1 cellular context compared by ENCODE assay signal in the genomic region with DNA sequence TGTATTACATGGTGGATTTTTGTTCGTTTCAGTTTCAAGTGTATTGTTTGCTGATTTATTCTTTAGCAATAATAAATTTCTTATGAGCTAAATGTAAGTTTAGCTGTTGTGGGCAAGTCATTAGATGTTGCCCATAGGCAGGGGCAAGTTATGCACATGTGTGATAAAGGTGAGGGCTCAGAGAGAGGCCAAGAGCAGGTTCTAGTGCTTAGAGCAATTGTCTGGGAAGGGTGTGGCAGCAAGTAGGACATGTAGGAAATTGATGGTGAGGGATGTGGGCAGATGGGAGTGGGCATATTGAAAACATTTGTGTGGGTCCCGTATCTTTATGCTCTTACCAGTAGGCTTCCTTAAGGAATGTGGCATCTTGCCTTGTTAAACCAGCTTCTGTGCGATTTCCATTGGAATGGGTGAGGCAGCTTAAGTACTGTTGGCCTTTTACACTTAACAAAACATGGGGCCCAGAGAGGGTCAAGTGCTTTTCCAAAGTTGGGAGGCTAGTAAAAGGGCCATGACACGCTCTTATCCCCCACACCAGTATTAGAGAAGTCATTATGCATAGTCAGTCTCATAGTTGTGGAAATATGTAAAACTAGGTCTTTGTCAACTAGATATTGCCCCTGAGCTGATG.
TF ChIP-seq lines count a peak whose summit lies in the region.

No MANE protein-coding gene starts in this region.

TF ChIP-seq in WTC11, 78 proteins besides CTCF, POLR2A, EP300 and RAD21 (continued from another document):
- TF ChIP-seq NFATC4 (CRISPR knock-in tag; IDR thresholded peaks at IDR 0.05) (no peak), HMGA2 (CRISPR knock-in tag; IDR thresholded peaks at IDR 0.05) (no peak), ELF4 (CRISPR knock-in tag; IDR thresholded peaks at IDR 0.05; ENCODE audit: low read depth) (no peak), IRF2 (CRISPR knock-in tag; IDR thresholded peaks at IDR 0.05; ENCODE audit: borderline replicate concordance, low read depth) (no peak), OVOL2 (CRISPR knock-in tag; IDR thresholded peaks at IDR 0.05; ENCODE audit: borderline replicate concordance) (no peak), FOXK1 (CRISPR knock-in tag; IDR thresholded peaks at IDR 0.05) (no peak), SMAD3 (CRISPR knock-in tag; IDR thresholded peaks at IDR 0.05; ENCODE audit: borderline replicate concordance) (no peak), NR1H2 (CRISPR knock-in tag; IDR thresholded peaks at IDR 0.05) (no peak)
- TF ChIP-seq, protein P1, sequence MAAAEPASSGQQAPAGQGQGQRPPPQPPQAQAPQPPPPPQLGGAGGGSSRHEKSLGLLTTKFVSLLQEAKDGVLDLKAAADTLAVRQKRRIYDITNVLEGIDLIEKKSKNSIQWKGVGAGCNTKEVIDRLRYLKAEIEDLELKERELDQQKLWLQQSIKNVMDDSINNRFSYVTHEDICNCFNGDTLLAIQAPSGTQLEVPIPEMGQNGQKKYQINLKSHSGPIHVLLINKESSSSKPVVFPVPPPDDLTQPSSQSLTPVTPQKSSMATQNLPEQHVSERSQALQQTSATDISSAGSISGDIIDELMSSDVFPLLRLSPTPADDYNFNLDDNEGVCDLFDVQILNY (CRISPR knock-in tag; IDR thresholded peaks at IDR 0.05) = no peak
- TF ChIP-seq, protein P2, sequence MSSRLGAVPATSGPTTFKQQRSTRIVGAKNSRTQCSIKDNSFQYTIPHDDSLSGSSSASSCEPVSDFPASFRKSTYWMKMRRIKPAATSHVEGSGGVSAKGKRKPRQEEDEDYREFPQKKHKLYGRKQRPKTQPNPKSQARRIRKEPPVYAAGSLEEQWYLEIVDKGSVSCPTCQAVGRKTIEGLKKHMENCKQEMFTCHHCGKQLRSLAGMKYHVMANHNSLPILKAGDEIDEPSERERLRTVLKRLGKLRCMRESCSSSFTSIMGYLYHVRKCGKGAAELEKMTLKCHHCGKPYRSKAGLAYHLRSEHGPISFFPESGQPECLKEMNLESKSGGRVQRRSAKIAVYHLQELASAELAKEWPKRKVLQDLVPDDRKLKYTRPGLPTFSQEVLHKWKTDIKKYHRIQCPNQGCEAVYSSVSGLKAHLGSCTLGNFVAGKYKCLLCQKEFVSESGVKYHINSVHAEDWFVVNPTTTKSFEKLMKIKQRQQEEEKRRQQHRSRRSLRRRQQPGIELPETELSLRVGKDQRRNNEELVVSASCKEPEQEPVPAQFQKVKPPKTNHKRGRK (CRISPR knock-in tag; IDR thresholded peaks at IDR 0.05; ENCODE audit: borderline replicate concordance) = no peak
- TF ChIP-seq, protein P3, sequence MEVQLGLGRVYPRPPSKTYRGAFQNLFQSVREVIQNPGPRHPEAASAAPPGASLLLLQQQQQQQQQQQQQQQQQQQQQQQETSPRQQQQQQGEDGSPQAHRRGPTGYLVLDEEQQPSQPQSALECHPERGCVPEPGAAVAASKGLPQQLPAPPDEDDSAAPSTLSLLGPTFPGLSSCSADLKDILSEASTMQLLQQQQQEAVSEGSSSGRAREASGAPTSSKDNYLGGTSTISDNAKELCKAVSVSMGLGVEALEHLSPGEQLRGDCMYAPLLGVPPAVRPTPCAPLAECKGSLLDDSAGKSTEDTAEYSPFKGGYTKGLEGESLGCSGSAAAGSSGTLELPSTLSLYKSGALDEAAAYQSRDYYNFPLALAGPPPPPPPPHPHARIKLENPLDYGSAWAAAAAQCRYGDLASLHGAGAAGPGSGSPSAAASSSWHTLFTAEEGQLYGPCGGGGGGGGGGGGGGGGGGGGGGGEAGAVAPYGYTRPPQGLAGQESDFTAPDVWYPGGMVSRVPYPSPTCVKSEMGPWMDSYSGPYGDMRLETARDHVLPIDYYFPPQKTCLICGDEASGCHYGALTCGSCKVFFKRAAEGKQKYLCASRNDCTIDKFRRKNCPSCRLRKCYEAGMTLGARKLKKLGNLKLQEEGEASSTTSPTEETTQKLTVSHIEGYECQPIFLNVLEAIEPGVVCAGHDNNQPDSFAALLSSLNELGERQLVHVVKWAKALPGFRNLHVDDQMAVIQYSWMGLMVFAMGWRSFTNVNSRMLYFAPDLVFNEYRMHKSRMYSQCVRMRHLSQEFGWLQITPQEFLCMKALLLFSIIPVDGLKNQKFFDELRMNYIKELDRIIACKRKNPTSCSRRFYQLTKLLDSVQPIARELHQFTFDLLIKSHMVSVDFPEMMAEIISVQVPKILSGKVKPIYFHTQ (CRISPR knock-in tag; IDR thresholded peaks at IDR 0.05) = no peak
- TF ChIP-seq, protein P4, sequence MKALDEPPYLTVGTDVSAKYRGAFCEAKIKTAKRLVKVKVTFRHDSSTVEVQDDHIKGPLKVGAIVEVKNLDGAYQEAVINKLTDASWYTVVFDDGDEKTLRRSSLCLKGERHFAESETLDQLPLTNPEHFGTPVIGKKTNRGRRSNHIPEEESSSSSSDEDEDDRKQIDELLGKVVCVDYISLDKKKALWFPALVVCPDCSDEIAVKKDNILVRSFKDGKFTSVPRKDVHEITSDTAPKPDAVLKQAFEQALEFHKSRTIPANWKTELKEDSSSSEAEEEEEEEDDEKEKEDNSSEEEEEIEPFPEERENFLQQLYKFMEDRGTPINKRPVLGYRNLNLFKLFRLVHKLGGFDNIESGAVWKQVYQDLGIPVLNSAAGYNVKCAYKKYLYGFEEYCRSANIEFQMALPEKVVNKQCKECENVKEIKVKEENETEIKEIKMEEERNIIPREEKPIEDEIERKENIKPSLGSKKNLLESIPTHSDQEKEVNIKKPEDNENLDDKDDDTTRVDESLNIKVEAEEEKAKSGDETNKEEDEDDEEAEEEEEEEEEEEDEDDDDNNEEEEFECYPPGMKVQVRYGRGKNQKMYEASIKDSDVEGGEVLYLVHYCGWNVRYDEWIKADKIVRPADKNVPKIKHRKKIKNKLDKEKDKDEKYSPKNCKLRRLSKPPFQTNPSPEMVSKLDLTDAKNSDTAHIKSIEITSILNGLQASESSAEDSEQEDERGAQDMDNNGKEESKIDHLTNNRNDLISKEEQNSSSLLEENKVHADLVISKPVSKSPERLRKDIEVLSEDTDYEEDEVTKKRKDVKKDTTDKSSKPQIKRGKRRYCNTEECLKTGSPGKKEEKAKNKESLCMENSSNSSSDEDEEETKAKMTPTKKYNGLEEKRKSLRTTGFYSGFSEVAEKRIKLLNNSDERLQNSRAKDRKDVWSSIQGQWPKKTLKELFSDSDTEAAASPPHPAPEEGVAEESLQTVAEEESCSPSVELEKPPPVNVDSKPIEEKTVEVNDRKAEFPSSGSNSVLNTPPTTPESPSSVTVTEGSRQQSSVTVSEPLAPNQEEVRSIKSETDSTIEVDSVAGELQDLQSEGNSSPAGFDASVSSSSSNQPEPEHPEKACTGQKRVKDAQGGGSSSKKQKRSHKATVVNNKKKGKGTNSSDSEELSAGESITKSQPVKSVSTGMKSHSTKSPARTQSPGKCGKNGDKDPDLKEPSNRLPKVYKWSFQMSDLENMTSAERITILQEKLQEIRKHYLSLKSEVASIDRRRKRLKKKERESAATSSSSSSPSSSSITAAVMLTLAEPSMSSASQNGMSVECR (CRISPR knock-in tag; IDR thresholded peaks at IDR 0.05; ENCODE audit: borderline replicate concordance) = no peak
